6 cellular contexts compared by ENCODE assay signal in genomic region chr19:54274516-54274915, GRCh38. TPM values are rescaled to one million over a fixed set of nuclear protein-coding genes. Genes with fewer than 3 reads are reported as not detected.
"Had no signal": no experiment of that assay in that cellular context is flagged by ENCODE, and none has a peak within 500 bp of the region (broad histone marks: within the 10 kb centered on the region; RNA-seq: fewer than 3 reads in every experiment).

No MANE protein-coding gene starts in this region.

RNA-seq across cellular contexts. Expression of gene LILRB2, which starts 6.4 kb away (rescaled TPM):
- total RNA-seq: osteocyte, renal cortical epithelial cell, smooth muscle cell had no signal
- polyA plus RNA-seq: neural cell, smooth muscle cell had no signal

RNA-seq across cellular contexts. Expression of gene LILRB5, which starts 17.4 kb away (rescaled TPM):
- total RNA-seq: osteocyte, renal cortical epithelial cell, smooth muscle cell had no signal
- polyA plus RNA-seq: naive thymus-derived CD4-positive, alpha-beta T cell; neural cell; smooth muscle cell had no signal

RNA-seq across cellular contexts. Expression of gene LILRA6, which starts 31.9 kb away (rescaled TPM):
- total RNA-seq: osteocyte, renal cortical epithelial cell, smooth muscle cell had no signal
- polyA plus RNA-seq: neural cell, smooth muscle cell had no signal

RNA-seq across cellular contexts. Expression of gene LILRA5, which starts 38.5 kb away (rescaled TPM):
- total RNA-seq: osteocyte, renal cortical epithelial cell, smooth muscle cell, temporal lobe had no signal
- polyA plus RNA-seq: neural cell, smooth muscle cell had no signal

RNA-seq across cellular contexts. Expression of gene LILRB3, which starts 51.7 kb away (rescaled TPM):
- total RNA-seq: osteocyte, renal cortical epithelial cell, smooth muscle cell, temporal lobe had no signal
- polyA plus RNA-seq: neural cell had no signal
